Comparison of ENCODE assay signal across 28 cellular contexts in the genomic region with DNA sequence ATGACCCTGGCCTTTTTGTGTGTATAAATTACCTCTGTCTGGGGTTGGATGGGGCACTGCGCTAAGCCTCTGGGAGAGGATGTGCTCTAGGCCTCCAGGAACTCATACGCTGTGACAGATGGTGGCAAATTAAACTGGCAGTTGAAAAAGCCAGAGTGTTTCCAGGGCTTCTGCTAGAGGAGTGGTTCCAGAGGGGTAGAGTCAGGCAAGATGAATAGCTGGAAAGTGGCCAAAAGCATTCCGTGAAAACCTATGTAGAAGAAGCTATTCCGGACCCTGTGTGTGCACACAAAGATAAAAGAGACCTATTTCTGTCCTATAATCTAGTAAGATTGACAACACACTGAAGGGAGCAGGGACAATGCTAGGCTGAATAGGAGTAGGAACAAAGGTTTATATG.
DNase-seq lines count a peak whose midpoint lies in the region; ATAC-seq and TF ChIP-seq lines count a peak whose summit lies in the region.
"Had no signal": no experiment of that assay in that cellular context is flagged by ENCODE, and none has a peak within 500 bp of the region (broad histone marks: within the 10 kb centered on the region; RNA-seq: fewer than 3 reads in every experiment).

No MANE protein-coding gene starts in this region.

- H3K4me1 ChIP-seq in neural progenitor cell, result peaks cover 6% of the 10 kb centered on the region
- peaks cover 0 to 9% (median 0%) of the 10 kb centered on the region in 6 donors for H3K4me1 ChIP-seq in spleen
- H3K4me1 ChIP-seq: psoas muscle had no signal

- DNase-seq in activated T-cell treated with anti-CD3 and anti-CD28 coated beads, Interleukin-2, amount 50 U/mL, for 72 hours, result no peak
- DNase-seq in activated T-cell treated with anti-CD3 and anti-CD28 coated beads, Interleukin-2, amount 50 U/mL, for 4 hours, result no peak
- DNase-seq in NCI-H446 (lab: John Stamatoyannopoulos, UW) (peak; percentile 28 to 91), neural progenitor cell (ENCODE audit: low spot score) (no peak), ecto neural progenitor cell (ENCODE audit: low spot score) (no peak), spleen (no peak)
- DNase-seq in activated naive CD8-positive, alpha-beta T cell treated with anti-CD3 and anti-CD28 coated beads, Interleukin-2, amount 50 U/mL, for 24 hours, result no peak
- DNase-seq: 8988T; activated CD4-positive, alpha-beta T cell treated with anti-CD3 and anti-CD28 coated beads, Interleukin-2, amount 50 U/mL, for 1 hour; activated T-cell treated with anti-CD3 and anti-CD28 coated beads, Interleukin-2, amount 50 U/mL, for 48 hours; aorta; CD4-positive, CD25-positive, alpha-beta regulatory T cell; DMS153; IMR-90; left ventricle myocardium superior; NCI-H1092 treated with DMSO at 0.1 percent for 48 hours; NCI-H2029 treated with DMSO at 0.1 percent for 48 hours; NCI-H526 treated with DMSO at 0.1 percent for 48 hours; occipital lobe; psoas muscle; SIG-M5; stimulated activated naive CD8-positive, alpha-beta T cell treated with anti-CD3 and anti-CD28 coated beads, Interleukin-15, amount 100 ng/mL, for 72 hours; thyroid gland had no signal

- H3K9me3 ChIP-seq in neural progenitor cell (ENCODE audit: low read depth), result no peaks in the 10 kb centered on the region
- peaks cover 0 to 8% (median 6%) of the 10 kb centered on the region in 8 donors for H3K9me3 ChIP-seq in spleen
- H3K9me3 ChIP-seq: psoas muscle, thyroid gland had no signal

- no peaks in the 10 kb centered on the region for H3K79me2 ChIP-seq in neural progenitor cell (ENCODE audit: low read depth)

- intact Hi-C loops in spleen (cut with DNase I; ENCODE audit: low total_unique reads), result no loop called here

- peaks cover 4% of the 10 kb centered on the region for H3F3A ChIP-seq in neural progenitor cell (ENCODE audit: low read depth)

- H4K20me1 ChIP-seq in neural progenitor cell (ENCODE audit: low read depth), result no peaks in the 10 kb centered on the region

- no peak overlapping the region for H3K4me3 Mint-ChIP-seq in activated T-cell treated with anti-CD3 and anti-CD28 coated beads, Interleukin-2, amount 50 U/mL, for 72 hours
- no peak overlapping the region for H3K4me3 Mint-ChIP-seq in activated T-cell treated with anti-CD3 and anti-CD28 coated beads, Interleukin-2, amount 50 U/mL, for 4 hours
- H3K4me3 Mint-ChIP-seq in activated T-helper 17 cell treated with anti-CD3 and anti-CD28 coated beads, Interleukin-2, amount 50 U/mL, for 72 hours, result no peak overlapping the region
- H3K4me3 Mint-ChIP-seq in neural progenitor cell, result no peak overlapping the region
- H3K4me3 Mint-ChIP-seq in activated naive CD8-positive, alpha-beta T cell treated with anti-CD3 and anti-CD28 coated beads, Interleukin-2, amount 50 U/mL, for 24 hours, result no peak overlapping the region
- H3K4me3 Mint-ChIP-seq: activated naive CD4-positive, alpha-beta T cell treated with anti-CD3 and anti-CD28 coated beads, Interleukin-2, amount 50 U/mL, for 24 hours; central memory CD8-positive, alpha-beta T cell; stimulated activated naive CD8-positive, alpha-beta T cell treated with anti-CD3 and anti-CD28 coated beads, Interleukin-15, amount 100 ng/mL, for 72 hours; WTC11 had no signal

- H3K9me3 Mint-ChIP-seq in activated T-cell treated with anti-CD3 and anti-CD28 coated beads, Interleukin-2, amount 50 U/mL, for 72 hours, result peaks cover 0 to 1% of the 10 kb centered on the region in 2 donors
- H3K9me3 Mint-ChIP-seq in activated T-cell treated with anti-CD3 and anti-CD28 coated beads, Interleukin-2, amount 50 U/mL, for 4 hours, result no peaks in the 10 kb centered on the region
- no peaks in the 10 kb centered on the region for H3K9me3 Mint-ChIP-seq in activated T-helper 17 cell treated with anti-CD3 and anti-CD28 coated beads, Interleukin-2, amount 50 U/mL, for 72 hours
- peaks cover 3% of the 10 kb centered on the region for H3K9me3 Mint-ChIP-seq in neural progenitor cell
- no peaks in the 10 kb centered on the region for H3K9me3 Mint-ChIP-seq in activated naive CD8-positive, alpha-beta T cell treated with anti-CD3 and anti-CD28 coated beads, Interleukin-2, amount 50 U/mL, for 24 hours
- H3K9me3 Mint-ChIP-seq: activated naive CD4-positive, alpha-beta T cell treated with anti-CD3 and anti-CD28 coated beads, Interleukin-2, amount 50 U/mL, for 24 hours; central memory CD8-positive, alpha-beta T cell; stimulated activated naive CD8-positive, alpha-beta T cell treated with anti-CD3 and anti-CD28 coated beads, Interleukin-15, amount 100 ng/mL, for 72 hours had no signal

- no peak overlapping the region for H3K9ac ChIP-seq in neural progenitor cell

- WGBS in spleen, 5 donors, result 76 to 91% (median 80%) methylated on average over 4 of the region's 4 CpGs

- H3K27ac Mint-ChIP-seq in activated T-cell treated with anti-CD3 and anti-CD28 coated beads, Interleukin-2, amount 50 U/mL, for 72 hours, result peak overlapping the region; percentile 10
- peak overlapping the region; percentile 58 for H3K27ac Mint-ChIP-seq in activated T-helper 17 cell treated with anti-CD3 and anti-CD28 coated beads, Interleukin-2, amount 50 U/mL, for 72 hours
- peak overlapping the region; percentile 7 for H3K27ac Mint-ChIP-seq in neural progenitor cell
- no peak overlapping the region for H3K27ac Mint-ChIP-seq in activated naive CD8-positive, alpha-beta T cell treated with anti-CD3 and anti-CD28 coated beads, Interleukin-2, amount 50 U/mL, for 24 hours
- H3K27ac Mint-ChIP-seq: activated naive CD4-positive, alpha-beta T cell treated with anti-CD3 and anti-CD28 coated beads, Interleukin-2, amount 50 U/mL, for 24 hours; WTC11 had no signal

- no peak overlapping the region for H3K27ac ChIP-seq in neural progenitor cell
- no peak overlapping the region for H3K27ac ChIP-seq in spleen
- H3K27ac ChIP-seq: dorsolateral prefrontal cortex, psoas muscle, thyroid gland had no signal

- ATAC-seq in activated T-cell treated with anti-CD3 and anti-CD28 coated beads, Interleukin-2, amount 50 U/mL, for 72 hours (replicated peaks in 1 of 2), result no peak
- ATAC-seq in activated T-cell treated with anti-CD3 and anti-CD28 coated beads, Interleukin-2, amount 50 U/mL, for 4 hours, result no peak
- ATAC-seq in activated T-helper 17 cell treated with anti-CD3 and anti-CD28 coated beads, Interleukin-2, amount 50 U/mL, for 72 hours (replicated peaks), result no peak
- no peak for ATAC-seq in activated naive CD8-positive, alpha-beta T cell treated with anti-CD3 and anti-CD28 coated beads, Interleukin-2, amount 50 U/mL, for 24 hours
- ATAC-seq: left ventricle myocardium superior; psoas muscle; stimulated activated naive CD8-positive, alpha-beta T cell treated with anti-CD3 and anti-CD28 coated beads, Interleukin-15, amount 100 ng/mL, for 72 hours; WTC11 had no signal

- H3K27me3 ChIP-seq in neural progenitor cell (no peaks in the 10 kb centered on the region), spleen (replicated peaks in 1 of 7) (no peaks in the 10 kb centered on the region)
- H3K27me3 ChIP-seq: dorsolateral prefrontal cortex, thyroid gland had no signal

- no peaks in the 10 kb centered on the region for H3K36me3 ChIP-seq in neural progenitor cell
- H3K36me3 ChIP-seq in spleen, result peaks cover 0 to 84% (median 0%) of the 10 kb centered on the region in 6 donors
- H3K36me3 ChIP-seq: thyroid gland had no signal

- H3K4me3 ChIP-seq in neural progenitor cell (no peak overlapping the region), spleen (no peak overlapping the region)
- H3K4me3 ChIP-seq: dorsolateral prefrontal cortex, psoas muscle, thyroid gland had no signal

- no peak for TF ChIP-seq POLR2A in spleen (IDR thresholded peaks at IDR 0.05)

- H3K4me1 Mint-ChIP-seq in activated T-cell treated with anti-CD3 and anti-CD28 coated beads, Interleukin-2, amount 50 U/mL, for 72 hours (ENCODE audit: low read depth), result peaks cover 11% of the 10 kb centered on the region
- H3K4me1 Mint-ChIP-seq in activated T-cell treated with anti-CD3 and anti-CD28 coated beads, Interleukin-2, amount 50 U/mL, for 4 hours (ENCODE audit: low read depth), result peaks cover 8% of the 10 kb centered on the region
- H3K4me1 Mint-ChIP-seq in activated T-helper 17 cell treated with anti-CD3 and anti-CD28 coated beads, Interleukin-2, amount 50 U/mL, for 72 hours, result peaks cover 14% of the 10 kb centered on the region
- peaks cover 25% of the 10 kb centered on the region for H3K4me1 Mint-ChIP-seq in neural progenitor cell
- peaks cover 4% of the 10 kb centered on the region for H3K4me1 Mint-ChIP-seq in activated naive CD8-positive, alpha-beta T cell treated with anti-CD3 and anti-CD28 coated beads, Interleukin-2, amount 50 U/mL, for 24 hours
- H3K4me1 Mint-ChIP-seq: WTC11 had no signal

- peaks cover 4 to 17% of the 10 kb centered on the region in 2 donors for H3K36me3 Mint-ChIP-seq in activated T-cell treated with anti-CD3 and anti-CD28 coated beads, Interleukin-2, amount 50 U/mL, for 72 hours (ENCODE audit: insufficient read depth in 2 of 2)
- peaks cover 35% of the 10 kb centered on the region for H3K36me3 Mint-ChIP-seq in activated T-cell treated with anti-CD3 and anti-CD28 coated beads, Interleukin-2, amount 50 U/mL, for 4 hours (ENCODE audit: insufficient read depth)
- peaks cover 48% of the 10 kb centered on the region for H3K36me3 Mint-ChIP-seq in activated T-helper 17 cell treated with anti-CD3 and anti-CD28 coated beads, Interleukin-2, amount 50 U/mL, for 72 hours (ENCODE audit: low read depth)
- peaks cover 10% of the 10 kb centered on the region for H3K36me3 Mint-ChIP-seq in neural progenitor cell
- H3K36me3 Mint-ChIP-seq in activated naive CD8-positive, alpha-beta T cell treated with anti-CD3 and anti-CD28 coated beads, Interleukin-2, amount 50 U/mL, for 24 hours (ENCODE audit: low read depth), result peaks cover 11% of the 10 kb centered on the region

- H3K27me3 Mint-ChIP-seq in activated T-cell treated with anti-CD3 and anti-CD28 coated beads, Interleukin-2, amount 50 U/mL, for 72 hours (ENCODE audit: low read depth), result no peaks in the 10 kb centered on the region
- no peaks in the 10 kb centered on the region for H3K27me3 Mint-ChIP-seq in activated T-cell treated with anti-CD3 and anti-CD28 coated beads, Interleukin-2, amount 50 U/mL, for 4 hours (ENCODE audit: low read depth)
- no peaks in the 10 kb centered on the region for H3K27me3 Mint-ChIP-seq in activated T-helper 17 cell treated with anti-CD3 and anti-CD28 coated beads, Interleukin-2, amount 50 U/mL, for 72 hours
- H3K27me3 Mint-ChIP-seq in neural progenitor cell (ENCODE audit: insufficient read depth, low read depth), result peaks cover 13% of the 10 kb centered on the region
- no peaks in the 10 kb centered on the region for H3K27me3 Mint-ChIP-seq in activated naive CD8-positive, alpha-beta T cell treated with anti-CD3 and anti-CD28 coated beads, Interleukin-2, amount 50 U/mL, for 24 hours
- H3K27me3 Mint-ChIP-seq: activated naive CD4-positive, alpha-beta T cell treated with anti-CD3 and anti-CD28 coated beads, Interleukin-2, amount 50 U/mL, for 24 hours; CD4-positive, CD25-positive, alpha-beta regulatory T cell; central memory CD8-positive, alpha-beta T cell; stimulated activated naive CD8-positive, alpha-beta T cell treated with anti-CD3 and anti-CD28 coated beads, Interleukin-15, amount 100 ng/mL, for 72 hours had no signal

- H3K4me2 ChIP-seq in neural progenitor cell, result no peak overlapping the region

- no peak overlapping the region for H2AFZ ChIP-seq in neural progenitor cell (replicated peaks)

- TF ChIP-seq CTCF in neural progenitor cell (IDR thresholded peaks at IDR 0.05) (no peak), spleen (IDR thresholded peaks at IDR 0.05 in 8 of 11, conservative IDR thresholded peaks at IDR 0.05 in 3 of 11) (no peak)

Comparison
In these comparisons a context has a peak if more than half of its experiments do, and no peak if none do; other contexts are left out.
1. DNase-seq: peak in NCI-H446 (2 of 2); none in activated T-cell treated with anti-CD3 and anti-CD28 coated beads, Interleukin-2, amount 50 U/mL, for 72 hours (0 of 2), activated T-cell treated with anti-CD3 and anti-CD28 coated beads, Interleukin-2, amount 50 U/mL, for 4 hours (single experiment), neural progenitor cell (single experiment), ecto neural progenitor cell (single experiment), spleen (single experiment) and activated naive CD8-positive, alpha-beta T cell treated with anti-CD3 and anti-CD28 coated beads, Interleukin-2, amount 50 U/mL, for 24 hours (single experiment).